Comparison of ENCODE assay signal across 8 cellular contexts in genomic region chr11:67270256-67271211, GRCh38. TPM values are rescaled to one million over a fixed set of nuclear protein-coding genes. Genes with fewer than 3 reads are reported as not detected.
DNase-seq lines count a peak whose midpoint lies in the region; ATAC-seq, FAIRE-seq and TF ChIP-seq lines count a peak whose summit lies in the region.

No MANE protein-coding gene starts in this region.

- H3K36me3 ChIP-seq in SK-N-MC (ENCODE audit: insufficient read depth, low read length) (peaks cover 5% of the 10 kb centered on the region; the same call in 1 of the 2 replicates), muscle layer of duodenum (ENCODE audit: control insufficient read depth in 1 of 2, insufficient read depth in 2 of 2, low read length in 2 of 2) (no peaks in the 10 kb centered on the region)

- no peak for ATAC-seq in HG02981 (IDR thresholded peaks at IDR 0.05; ENCODE audit: unreplicated experiment)
- no peak for ATAC-seq in HG03439 (IDR thresholded peaks at IDR 0.05; ENCODE audit: unreplicated experiment)
- ATAC-seq in HG03196 (IDR thresholded peaks at IDR 0.05; ENCODE audit: unreplicated experiment): no peak

- peak overlapping the region; percentile 76 for H3K4me3 ChIP-seq in SK-N-MC
- H3K4me3 ChIP-seq in muscle layer of duodenum (ENCODE audit: low read depth in 1 of 2, low read length in 2 of 2): peak overlapping the region; percentile 51 to 55

- H3K36me3 Mint-ChIP-seq in endothelial cell (ENCODE audit: low read depth, unreplicated experiment): peaks cover 12% of the 10 kb centered on the region

- peaks cover 62% of the 10 kb centered on the region for H3K4me1 Mint-ChIP-seq in endothelial cell (ENCODE audit: unreplicated experiment)

- no peaks in the 10 kb centered on the region for H3K9me3 ChIP-seq in SK-N-MC (ENCODE audit: low read depth, low read length)
- no peaks in the 10 kb centered on the region for H3K9me3 ChIP-seq in muscle layer of duodenum (ENCODE audit: control insufficient read depth in 1 of 2, low read length in 2 of 2)

- no peaks in the 10 kb centered on the region for H3K27me3 ChIP-seq in muscle layer of duodenum (ENCODE audit: low read depth, low read length)

- H3K4me1 ChIP-seq in muscle layer of duodenum (ENCODE audit: control insufficient read depth in 1 of 2, insufficient read depth in 2 of 2, low read length in 2 of 2): peaks cover 37 to 88% of the 10 kb centered on the region in 2 donors

- DNase-seq in GM12892 (ENCODE audit: insufficient read length) (no peak), SK-N-MC (ENCODE audit: low read depth, low spot score) (peak; percentile 58), endothelial cell (ENCODE audit: low spot score) (peak; percentile 67), NCI-H1417 treated with DMSO at 0.1 percent for 48 hours (lab: John Stamatoyannopoulos, UW) (no peak)

- H3K9ac ChIP-seq in SK-N-MC (ENCODE audit: insufficient read length): peak overlapping the region; percentile 66

- H3K27ac Mint-ChIP-seq in endothelial cell (ENCODE audit: unreplicated experiment): peak overlapping the region; percentile 92

- TF ChIP-seq POLR2A in GM12892 (IDR thresholded peaks at IDR 0.05; ENCODE audit: low read depth, low read length): no peak

- peak overlapping the region; percentile 87 for H3K4me3 Mint-ChIP-seq in endothelial cell (ENCODE audit: unreplicated experiment)

- H3K9me3 Mint-ChIP-seq in endothelial cell (ENCODE audit: unreplicated experiment): no peaks in the 10 kb centered on the region

- TF ChIP-seq CTCF in endothelial cell (IDR thresholded peaks at IDR 0.05; ENCODE audit: unreplicated experiment): no peak

- peaks cover 17% of the 10 kb centered on the region for H3K27me3 Mint-ChIP-seq in endothelial cell (ENCODE audit: unreplicated experiment)

- peak; percentile 87 for FAIRE-seq in GM12892 (lab: Jason Lieb, UNC)

- H3K27ac ChIP-seq in SK-N-MC: peak overlapping the region; percentile 96
- H3K27ac ChIP-seq in muscle layer of duodenum (ENCODE audit: low read length): peak overlapping the region; percentile 88

RNA-seq across cellular contexts. Expression of gene GRK2, which starts 4.3 kb away (rescaled TPM):
- polyA plus RNA-seq in GM12892 (2012; ENCODE audit: missing spikeins): 131 TPM
- total RNA-seq in endothelial cell (ENCODE audit: unreplicated experiment): 92.7 TPM

RNA-seq across cellular contexts. Expression of gene ANKRD13D, which starts 18.6 kb away (rescaled TPM):
- polyA plus RNA-seq in GM12892 (2012; ENCODE audit: missing spikeins): 22.1 TPM
- 65.1 TPM for total RNA-seq in endothelial cell (ENCODE audit: unreplicated experiment)

RNA-seq across cellular contexts. Expression of gene SSH3, which starts 32.8 kb away (rescaled TPM):
- polyA plus RNA-seq in GM12892 (2012; ENCODE audit: missing spikeins): 0.30 TPM
- 7.3 TPM for total RNA-seq in endothelial cell (ENCODE audit: unreplicated experiment)

Comparison
In these comparisons a context has a peak if more than half of its experiments do, and no peak if none do; other contexts are left out.
1. DNase-seq: peak in SK-N-MC (single experiment) and endothelial cell (single experiment); none in GM12892 (single experiment) and NCI-H1417 treated with DMSO at 0.1 percent for 48 hours (single experiment).